ENCODE assay signal across 26 cellular contexts in genomic region chr13:72462726-72463125, GRCh38.
"Had no signal": no experiment of that assay in that cellular context is flagged by ENCODE, and none has a peak within 500 bp of the region (broad histone marks: within the 10 kb centered on the region; RNA-seq: fewer than 3 reads in every experiment).

No MANE protein-coding gene starts in this region.

- H3K27me3 Mint-ChIP-seq: activated CD4-positive, alpha-beta memory T cell treated with anti-CD3 and anti-CD28 coated beads for 36 hours; activated CD4-positive, alpha-beta T cell treated with anti-CD3 and anti-CD28 coated beads, Interleukin-2, amount 10 ng/mL, durations not matched to agents 24 days and 14 days; activated T-cell treated with anti-CD3 and anti-CD28 coated beads, Interleukin-2, amount 50 U/mL, for 24 hours; type B pancreatic cell had no signal

- H3K9me3 ChIP-seq: body of pancreas, colonic mucosa, gastroesophageal sphincter, heart left ventricle, lower lobe of right lung, testis, uterus had no signal

- ATAC-seq: body of pancreas; gastroesophageal sphincter; left colon; lower lobe of right lung; natural killer cell; stimulated activated naive CD8-positive, alpha-beta T cell treated with anti-CD3 and anti-CD28 coated beads, Interleukin-15, Interleukin-2, amounts not matched to agents 100 U/mL and 50 U/mL, for 24 hours had no signal

- H3K4me1 Mint-ChIP-seq: activated CD4-positive, alpha-beta T cell treated with anti-CD3 and anti-CD28 coated beads, Interleukin-2, amount 10 ng/mL, durations not matched to agents 24 days and 14 days; natural killer cell had no signal

- H3K4me1 ChIP-seq: body of pancreas, colonic mucosa, lower lobe of right lung, uterus had no signal

- H3K36me3 Mint-ChIP-seq: activated CD4-positive, alpha-beta memory T cell treated with anti-CD3 and anti-CD28 coated beads for 36 hours; natural killer cell; type B pancreatic cell had no signal

- H3K27ac Mint-ChIP-seq: activated CD4-positive, alpha-beta memory T cell treated with anti-CD3 and anti-CD28 coated beads for 36 hours; activated CD4-positive, alpha-beta T cell treated with anti-CD3 and anti-CD28 coated beads, Interleukin-2, amount 10 ng/mL, durations not matched to agents 24 days and 14 days; activated T-cell treated with anti-CD3 and anti-CD28 coated beads, Interleukin-2, amount 50 U/mL, for 24 hours; natural killer cell; type B pancreatic cell had no signal

- DNase-seq: activated CD4-positive, alpha-beta memory T cell treated with anti-CD3 and anti-CD28 coated beads for 36 hours; activated CD4-positive, alpha-beta T cell treated with anti-CD3 and anti-CD28 coated beads, Interleukin-2, amount 10 ng/mL, durations not matched to agents 24 days and 14 days; activated CD4-positive, CD25-positive, alpha-beta regulatory T cell treated with anti-CD3 and anti-CD28 coated beads, Interleukin-2, amount 50 U/mL, for 72 hours; activated CD8-positive, alpha-beta memory T cell treated with anti-CD3 and anti-CD28 coated beads, Interleukin-2, amount 50 U/mL, for 4 hours; activated gamma-delta T cell; activated naive CD4-positive, alpha-beta T cell treated with anti-CD3 and anti-CD28 coated beads, Interleukin-2, amount 50 U/mL, for 16 hours; activated T-cell treated with anti-CD3 and anti-CD28 coated beads, Interleukin-2, amount 50 U/mL, for 24 hours; amniotic stem cell; body of pancreas; cerebellar nuclear complex; colonic mucosa; effector CD8-positive, alpha-beta T cell; erythroblast; heart left ventricle; left colon; lower lobe of right lung; natural killer cell; posterior cingulate gyrus; stimulated activated CD4-positive, alpha-beta T cell treated with anti-CD3 and anti-CD28 coated beads, Interleukin-4, amount 100 ng/mL, for 1 hour; stimulated activated naive CD8-positive, alpha-beta T cell treated with anti-CD3 and anti-CD28 coated beads, Interleukin-15, Interleukin-2, amounts not matched to agents 100 U/mL and 50 U/mL, for 24 hours; SW 1271; T-helper 2 cell; testis; uterus had no signal

- H3K9me3 Mint-ChIP-seq: activated CD4-positive, alpha-beta memory T cell treated with anti-CD3 and anti-CD28 coated beads for 36 hours; activated CD4-positive, alpha-beta T cell treated with anti-CD3 and anti-CD28 coated beads, Interleukin-2, amount 10 ng/mL, durations not matched to agents 24 days and 14 days; activated T-cell treated with anti-CD3 and anti-CD28 coated beads, Interleukin-2, amount 50 U/mL, for 24 hours had no signal

- H3K27me3 ChIP-seq: body of pancreas, colonic mucosa, gastroesophageal sphincter, heart left ventricle, testis, uterus had no signal

- H3K27ac ChIP-seq: body of pancreas, colonic mucosa, lower lobe of right lung, uterus had no signal

- H3K4me3 Mint-ChIP-seq: activated CD4-positive, alpha-beta memory T cell treated with anti-CD3 and anti-CD28 coated beads for 36 hours; activated CD4-positive, alpha-beta T cell treated with anti-CD3 and anti-CD28 coated beads, Interleukin-2, amount 10 ng/mL, durations not matched to agents 24 days and 14 days; activated T-cell treated with anti-CD3 and anti-CD28 coated beads, Interleukin-2, amount 50 U/mL, for 24 hours; natural killer cell; type B pancreatic cell had no signal

- H3K36me3 ChIP-seq: colonic mucosa, gastroesophageal sphincter, heart left ventricle, lower lobe of right lung, uterus had no signal

- H3K4me3 ChIP-seq: body of pancreas, colonic mucosa, gastroesophageal sphincter, heart left ventricle, lower lobe of right lung, testis, uterus had no signal
